ENCODE assay signal across 19 cellular contexts in genomic region chr3:13429631-13430291, GRCh38. TPM values are rescaled to one million over a fixed set of nuclear protein-coding genes. Genes with fewer than 3 reads are reported as not detected.
DNase-seq lines count a peak whose midpoint lies in the region; ATAC-seq lines count a peak whose summit lies in the region.
"Had no signal": no experiment of that assay in that cellular context is flagged by ENCODE, and none has a peak within 500 bp of the region (broad histone marks: within the 10 kb centered on the region; RNA-seq: fewer than 3 reads in every experiment).

No MANE protein-coding gene starts in this region.

- H3K36me3 ChIP-seq in CD8-positive, alpha-beta memory T cell (ENCODE audit: insufficient read depth, low read length): no peaks in the 10 kb centered on the region

- no peak overlapping the region for H3K4me3 ChIP-seq in CD8-positive, alpha-beta memory T cell (ENCODE audit: low read length)
- H3K4me3 ChIP-seq: GM23338 had no signal

- peaks cover 31% of the 10 kb centered on the region for H3K4me1 Mint-ChIP-seq in activated naive CD4-positive, alpha-beta T cell treated with anti-CD3 and anti-CD28 coated beads, Interleukin-2, amount 50 U/mL, for 24 hours
- H3K4me1 Mint-ChIP-seq in CD8-positive, alpha-beta memory T cell: peaks cover 14 to 31% (median 26%) of the 10 kb centered on the region in 3 donors
- peaks cover 35% of the 10 kb centered on the region for H3K4me1 Mint-ChIP-seq in activated CD8-positive, alpha-beta T cell treated with anti-CD3 and anti-CD28 coated beads, Interleukin-2, amount 10 ng/mL, durations not matched to agents 7 days and 5 days (ENCODE audit: low read depth)

- DNase-seq in activated naive CD4-positive, alpha-beta T cell (lab: John Stamatoyannopoulos, UW): no peak
- DNase-seq in CD8-positive, alpha-beta memory T cell: no peak
- no peak for DNase-seq in activated CD8-positive, alpha-beta T cell treated with anti-CD3 and anti-CD28 coated beads, Interleukin-2, amount 10 ng/mL, durations not matched to agents 7 days and 5 days
- DNase-seq in GM19238 (ENCODE audit: insufficient read length, low spot score): no peak
- no peak for DNase-seq in AG08395 (ENCODE audit: low spot score)
- no peak for DNase-seq in AG08396 (ENCODE audit: low spot score)
- DNase-seq: AML-193; DMS53; IMR-90; Karpas-422; NCI-H1048; NCI-H1436 treated with DMSO at 0.1 percent for 48 hours; NCI-H2029; NCI-H2171 treated with DMSO at 0.1 percent for 48 hours; NK-92 treated with Interleukin-12 subunit alpha and Interleukin-12 subunit beta, amount 100 ng/mL, for 24 hours; Right ventricle myocardium superior had no signal

- no peaks in the 10 kb centered on the region for H3K9me3 ChIP-seq in CD8-positive, alpha-beta memory T cell (ENCODE audit: low read length)

- no peak for ATAC-seq in activated CD8-positive, alpha-beta T cell treated with anti-CD3 and anti-CD28 coated beads, Interleukin-2, amount 10 ng/mL, durations not matched to agents 7 days and 5 days
- ATAC-seq: GM23338, HCT116 had no signal

- POLR2A ChIA-PET in CD8-positive, alpha-beta memory T cell (lab: Charles Lee): no interaction called here
- POLR2A ChIA-PET in activated CD8-positive, alpha-beta T cell treated with anti-CD3 and anti-CD28 coated beads, Interleukin-2, amount 10 ng/mL, durations not matched to agents 7 days and 5 days (lab: Charles Lee): interaction anchor here (1.0 to 1.4 kb wide), 2 partner anchors 14 to 23 kb away, joined by 5 to 6 read pairs; no protein-coding TSS in a partner anchor

- no peak overlapping the region for H3K27ac ChIP-seq in CD8-positive, alpha-beta memory T cell (ENCODE audit: low read depth, low read length)

- H3K27ac Mint-ChIP-seq in activated naive CD4-positive, alpha-beta T cell treated with anti-CD3 and anti-CD28 coated beads, Interleukin-2, amount 50 U/mL, for 24 hours: peak overlapping the region; percentile 97
- peak overlapping the region in 5 of 8 donors; percentile 20 to 83 (median 72) for H3K27ac Mint-ChIP-seq in CD8-positive, alpha-beta memory T cell
- H3K27ac Mint-ChIP-seq in activated CD8-positive, alpha-beta T cell treated with anti-CD3 and anti-CD28 coated beads, Interleukin-2, amount 10 ng/mL, durations not matched to agents 7 days and 5 days: peak overlapping the region; percentile 14
- H3K27ac Mint-ChIP-seq: GM23338 had no signal

- no peaks in the 10 kb centered on the region for H3K9me3 Mint-ChIP-seq in activated naive CD4-positive, alpha-beta T cell treated with anti-CD3 and anti-CD28 coated beads, Interleukin-2, amount 50 U/mL, for 24 hours
- no peaks in the 10 kb centered on the region for H3K9me3 Mint-ChIP-seq in CD8-positive, alpha-beta memory T cell
- H3K9me3 Mint-ChIP-seq in activated CD8-positive, alpha-beta T cell treated with anti-CD3 and anti-CD28 coated beads, Interleukin-2, amount 10 ng/mL, durations not matched to agents 7 days and 5 days (ENCODE audit: insufficient read depth): no peaks in the 10 kb centered on the region

- H3K36me3 Mint-ChIP-seq in activated naive CD4-positive, alpha-beta T cell treated with anti-CD3 and anti-CD28 coated beads, Interleukin-2, amount 50 U/mL, for 24 hours: no peaks in the 10 kb centered on the region
- H3K36me3 Mint-ChIP-seq in CD8-positive, alpha-beta memory T cell: no peaks in the 10 kb centered on the region
- no peaks in the 10 kb centered on the region for H3K36me3 Mint-ChIP-seq in activated CD8-positive, alpha-beta T cell treated with anti-CD3 and anti-CD28 coated beads, Interleukin-2, amount 10 ng/mL, durations not matched to agents 7 days and 5 days (ENCODE audit: low read depth)

- H3K27me3 Mint-ChIP-seq in activated naive CD4-positive, alpha-beta T cell treated with anti-CD3 and anti-CD28 coated beads, Interleukin-2, amount 50 U/mL, for 24 hours: no peaks in the 10 kb centered on the region
- peaks cover 0 to 3% of the 10 kb centered on the region in 2 donors for H3K27me3 Mint-ChIP-seq in CD8-positive, alpha-beta memory T cell
- peaks cover 4% of the 10 kb centered on the region for H3K27me3 Mint-ChIP-seq in activated CD8-positive, alpha-beta T cell treated with anti-CD3 and anti-CD28 coated beads, Interleukin-2, amount 10 ng/mL, durations not matched to agents 7 days and 5 days (ENCODE audit: low read depth)

- CTCF ChIA-PET in CD8-positive, alpha-beta memory T cell (lab: Charles Lee): interaction anchor here (2.3 kb wide), 1 partner anchor 23 kb away, joined by 21 read pairs; no protein-coding TSS in a partner anchor
- CTCF ChIA-PET in activated CD8-positive, alpha-beta T cell treated with anti-CD3 and anti-CD28 coated beads, Interleukin-2, amount 10 ng/mL, durations not matched to agents 7 days and 5 days (lab: Charles Lee): interaction anchor here (1.1 to 6.2 kb wide), 4 partner anchors 11 to 23 kb away, joined by 3 to 46 read pairs (median 6); no protein-coding TSS in a partner anchor

- H3K4me1 ChIP-seq in CD8-positive, alpha-beta memory T cell (ENCODE audit: insufficient read depth, low read length): peaks cover 33% of the 10 kb centered on the region

- H3K4me3 Mint-ChIP-seq in activated naive CD4-positive, alpha-beta T cell treated with anti-CD3 and anti-CD28 coated beads, Interleukin-2, amount 50 U/mL, for 24 hours: no peak overlapping the region
- no peak overlapping the region for H3K4me3 Mint-ChIP-seq in CD8-positive, alpha-beta memory T cell
- H3K4me3 Mint-ChIP-seq in activated CD8-positive, alpha-beta T cell treated with anti-CD3 and anti-CD28 coated beads, Interleukin-2, amount 10 ng/mL, durations not matched to agents 7 days and 5 days: no peak overlapping the region
- H3K4me3 Mint-ChIP-seq: GM23338 had no signal

- no peaks in the 10 kb centered on the region for H3K27me3 ChIP-seq in CD8-positive, alpha-beta memory T cell (ENCODE audit: insufficient read depth, low read length, poor library complexity, severe bottlenecking)

RNA-seq across cellular contexts. Expression of gene NUP210, which starts 9.6 kb away (rescaled TPM):
- 100 to 1,000 TPM; 143 to 146 TPM for total RNA-seq in CD8-positive, alpha-beta memory T cell
- 87.4 TPM for polyA plus RNA-seq in CD8-positive, alpha-beta memory T cell
- 100 to 1,000 TPM; 202 to 206 TPM for total RNA-seq in activated CD8-positive, alpha-beta T cell treated with anti-CD3 and anti-CD28 coated beads, Interleukin-2, amount 10 ng/mL, durations not matched to agents 7 days and 5 days

RNA-seq across cellular contexts. Expression of gene HDAC11, which starts 50.3 kb away (rescaled TPM):
- 1 to 10 TPM; 2.6 to 3.2 TPM for total RNA-seq in CD8-positive, alpha-beta memory T cell
- polyA plus RNA-seq in CD8-positive, alpha-beta memory T cell: 7.5 TPM
- under 1 TPM; 0.87 to 0.99 TPM for total RNA-seq in activated CD8-positive, alpha-beta T cell treated with anti-CD3 and anti-CD28 coated beads, Interleukin-2, amount 10 ng/mL, durations not matched to agents 7 days and 5 days

Comparison
In these comparisons a context has a peak if more than half of its experiments do, and no peak if none do; other contexts are left out.
1. H3K27ac Mint-ChIP-seq: peak in every context shown above with its lines; median percentile 97 in activated naive CD4-positive, alpha-beta T cell treated with anti-CD3 and anti-CD28 coated beads, Interleukin-2, amount 50 U/mL, for 24 hours; 72 in CD8-positive, alpha-beta memory T cell; 14 in activated CD8-positive, alpha-beta T cell treated with anti-CD3 and anti-CD28 coated beads, Interleukin-2, amount 10 ng/mL, durations not matched to agents 7 days and 5 days.